Comparison of ENCODE assay signal across 22 cellular contexts in the genomic region with DNA sequence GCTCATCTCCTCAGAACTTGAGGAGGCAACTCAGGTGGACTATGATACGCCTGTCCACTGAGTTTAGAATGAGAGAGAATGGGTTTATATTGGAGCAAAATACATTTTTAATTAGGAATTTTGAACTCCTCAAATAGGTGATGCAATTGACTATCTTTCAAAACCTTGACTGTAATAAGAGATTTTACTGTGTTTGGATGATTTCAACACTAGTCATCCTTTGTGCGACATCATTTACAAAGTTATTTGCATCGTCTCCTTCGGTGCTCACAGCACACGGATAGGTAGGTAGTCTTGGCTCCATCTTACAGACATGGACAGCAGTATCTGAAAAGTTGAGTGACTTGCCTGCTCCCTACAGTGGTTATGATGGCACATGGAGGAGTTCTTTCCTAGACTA.
"Had no signal": no experiment of that assay in that cellular context is flagged by ENCODE, and none has a peak within 500 bp of the region (broad histone marks: within the 10 kb centered on the region; RNA-seq: fewer than 3 reads in every experiment).

No MANE protein-coding gene starts in this region.

- FAIRE-seq: endothelial cell of umbilical vein, kidney had no signal

- H3K4me3 ChIP-seq: skin epidermis, transverse colon had no signal

- DNase-seq: activated CD4-positive, alpha-beta memory T cell treated with anti-CD3 and anti-CD28 coated beads for 36 hours; activated CD4-positive, alpha-beta T cell treated with anti-CD3 and anti-CD28 coated beads for 1 hour; activated CD8-positive, alpha-beta memory T cell treated with anti-CD3 and anti-CD28 coated beads, Interleukin-2, amount 10 ng/mL, durations not matched to agents 7 days and 5 days; activated naive CD4-positive, alpha-beta T cell treated with anti-CD3 and anti-CD28 coated beads, Interleukin-2, amount 10 ng/mL, durations not matched to agents 7 days and 5 days; activated T-cell treated with anti-CD3 and anti-CD28 coated beads, Interleukin-2, amount 50 U/mL, for 1 hour; central memory CD4-positive, alpha-beta T cell; cortex of kidney; effector CD4-positive, alpha-beta T cell; kidney; left ventricle myocardium superior; mesendoderm; retina; stimulated activated CD4-positive, alpha-beta T cell treated with anti-CD3 and anti-CD28 coated beads, Interleukin-15, amount 100 ng/mL, for 24 hours; stimulated activated CD4-positive, alpha-beta T cell treated with anti-CD3 and anti-CD28 coated beads, Interleukin-4, amount 100 ng/mL, for 1 hour; stimulated activated naive CD4-positive, alpha-beta T cell; T-cell; T1000; transverse colon had no signal

- ATAC-seq: activated CD8-positive, alpha-beta memory T cell treated with anti-CD3 and anti-CD28 coated beads, Interleukin-2, amount 10 ng/mL, durations not matched to agents 7 days and 5 days; left ventricle myocardium superior; natural killer cell treated with Interleukin-12 subunit alpha and Interleukin-12 subunit beta and Interleukin-15 and Interleukin-18, amount 100 ng/mL, for 72 hours; T-cell had no signal

- H3K27ac ChIP-seq: skin epidermis, transverse colon, VCaP had no signal
